Comparison of ENCODE assay signal across 1 cellular context in genomic region chr6:27825848-27826611, GRCh38.
TF ChIP-seq lines count a peak whose summit lies in the region.

No MANE protein-coding gene starts in this region.

TF ChIP-seq in K562, 482 proteins besides CTCF, POLR2A, EP300 and RAD21 (continued from another document):
- peak; percentile 35; the same call in 1 of the 2 replicates for TF ChIP-seq MGA (IDR thresholded peaks at IDR 0.05)
